8 cellular contexts compared by ENCODE assay signal in the genomic region with DNA sequence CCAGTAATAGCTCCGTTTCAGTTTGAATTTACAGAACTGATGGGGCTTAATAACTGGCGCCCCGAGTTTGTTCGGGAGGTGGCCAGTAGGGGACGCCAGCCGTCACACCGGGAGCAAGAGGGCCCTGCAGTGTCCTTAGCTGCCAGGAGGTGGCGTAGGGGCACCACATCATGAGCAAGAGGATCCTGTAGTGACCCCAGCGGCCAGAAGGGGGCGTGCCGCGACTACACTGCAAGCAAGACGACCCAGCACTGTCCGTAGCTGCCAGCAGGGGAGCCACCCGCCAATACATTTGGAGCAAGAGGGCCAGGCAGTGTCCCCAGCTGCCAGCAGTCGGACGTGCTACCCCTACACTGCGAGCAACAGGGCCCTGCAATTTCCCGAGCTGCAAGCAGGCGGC.
A peak's percentile ranks its signal among the peaks of the same experiment; 100 is the strongest.
DNase-seq lines count a peak whose midpoint lies in the region; ATAC-seq and TF ChIP-seq lines count a peak whose summit lies in the region.

No MANE protein-coding gene starts in this region.

- intact Hi-C loops in prostate gland (cut with DNase I) = no loop called here

- ATAC-seq in activated T-cell treated with anti-CD3 and anti-CD28 coated beads, Interleukin-2, amount 50 U/mL, for 4 hours = peak; percentile 35 to 37
- no peak for ATAC-seq in HG03442 (IDR thresholded peaks at IDR 0.05; ENCODE audit: unreplicated experiment)

- H3K4me1 ChIP-seq in prostate gland (replicated peaks) = no peaks in the 10 kb centered on the region

- H3K27me3 ChIP-seq in prostate gland (replicated peaks; ENCODE audit: insufficient read depth) = no peaks in the 10 kb centered on the region

- H3K4me3 Mint-ChIP-seq in activated T-cell treated with anti-CD3 and anti-CD28 coated beads, Interleukin-2, amount 50 U/mL, for 4 hours = no peak overlapping the region
- no peak overlapping the region for H3K4me3 Mint-ChIP-seq in glutamatergic neuron (ENCODE audit: unreplicated experiment)

- H3K36me3 ChIP-seq in prostate gland = no peaks in the 10 kb centered on the region

- H3K4me1 Mint-ChIP-seq in activated T-cell treated with anti-CD3 and anti-CD28 coated beads, Interleukin-2, amount 50 U/mL, for 4 hours (ENCODE audit: low read depth) = no peaks in the 10 kb centered on the region
- peaks cover 10% of the 10 kb centered on the region for H3K4me1 Mint-ChIP-seq in glutamatergic neuron (ENCODE audit: low read depth, unreplicated experiment)

- H3K4me3 ChIP-seq in prostate gland = no peak overlapping the region

- no peak overlapping the region for H3K27ac Mint-ChIP-seq in glutamatergic neuron (ENCODE audit: unreplicated experiment)

- no peaks in the 10 kb centered on the region for H3K9me3 ChIP-seq in prostate gland

- no peaks in the 10 kb centered on the region for H3K9me3 Mint-ChIP-seq in activated T-cell treated with anti-CD3 and anti-CD28 coated beads, Interleukin-2, amount 50 U/mL, for 4 hours
- peaks cover 8% of the 10 kb centered on the region for H3K9me3 Mint-ChIP-seq in glutamatergic neuron (ENCODE audit: unreplicated experiment)

- in situ Hi-C loops in KBM-7 (cut with MboI; ENCODE audit: low pct_unique_long_range_greater_than_20kb, low sequenced_read_pairs) = no loop called here

- WGBS in prostate gland = 63% methylated on average over 19 of the region's 20 CpGs

- peaks cover 4% of the 10 kb centered on the region for H3K27me3 Mint-ChIP-seq in activated T-cell treated with anti-CD3 and anti-CD28 coated beads, Interleukin-2, amount 50 U/mL, for 4 hours (ENCODE audit: low read depth)
- H3K27me3 Mint-ChIP-seq in glutamatergic neuron (ENCODE audit: unreplicated experiment) = peaks cover 8% of the 10 kb centered on the region

- no peak for TF ChIP-seq POLR2A in prostate gland (IDR thresholded peaks at IDR 0.05)

- no peaks in the 10 kb centered on the region for H3K36me3 Mint-ChIP-seq in activated T-cell treated with anti-CD3 and anti-CD28 coated beads, Interleukin-2, amount 50 U/mL, for 4 hours (ENCODE audit: insufficient read depth)
- H3K36me3 Mint-ChIP-seq in glutamatergic neuron (ENCODE audit: unreplicated experiment) = no peaks in the 10 kb centered on the region

- DNase-seq in AG09319 (ENCODE audit: extremely low read depth, low read depth) = no peak
- peak; percentile 90 for DNase-seq in KBM-7
- peak; percentile 38 for DNase-seq in activated T-cell treated with anti-CD3 and anti-CD28 coated beads, Interleukin-2, amount 50 U/mL, for 4 hours
- DNase-seq in glutamatergic neuron = peak; percentile 88
- peak; percentile 76 for DNase-seq in stimulated activated CD4-positive, alpha-beta T cell treated with anti-CD3 and anti-CD28 coated beads, Interleukin-15, amount 100 ng/mL, for 24 hours
- no peak for DNase-seq in prostate gland (ENCODE audit: low spot score)
- no peak for DNase-seq in NCI-H2029 treated with DMSO at 0.1 percent for 48 hours (lab: John Stamatoyannopoulos, UW)

- TF ChIP-seq CTCF in AG09319 (IDR thresholded peaks at IDR 0.05; ENCODE audit: low read depth, low read length) (peak; percentile 11), glutamatergic neuron (IDR thresholded peaks at IDR 0.05; ENCODE audit: partially characterized antibody, unreplicated experiment) (peak; percentile 87), prostate gland (IDR thresholded peaks at IDR 0.05) (peak in 1 of 4 experiments; percentile 20)

- H3K27ac ChIP-seq in prostate gland = no peak overlapping the region

Comparison
In these comparisons a context has a peak if more than half of its experiments do, and no peak if none do; other contexts are left out.
1. DNase-seq: peak in KBM-7 (single experiment), activated T-cell treated with anti-CD3 and anti-CD28 coated beads, Interleukin-2, amount 50 U/mL, for 4 hours (single experiment), glutamatergic neuron (single experiment) and stimulated activated CD4-positive, alpha-beta T cell treated with anti-CD3 and anti-CD28 coated beads, Interleukin-15, amount 100 ng/mL, for 24 hours (single experiment); none in AG09319 (single experiment), prostate gland (single experiment) and NCI-H2029 treated with DMSO at 0.1 percent for 48 hours (single experiment).